24 cellular contexts compared by ENCODE assay signal in genomic region chr5:65078331-65078730, GRCh38.
DNase-seq lines count a peak whose midpoint lies in the region; ATAC-seq and TF ChIP-seq lines count a peak whose summit lies in the region.
"Had no signal": no experiment of that assay in that cellular context is flagged by ENCODE, and none has a peak within 500 bp of the region (broad histone marks: within the 10 kb centered on the region; RNA-seq: fewer than 3 reads in every experiment).

No MANE protein-coding gene starts in this region.

- H3K4me1 Mint-ChIP-seq in endothelial cell (ENCODE audit: unreplicated experiment) (peaks cover 72% of the 10 kb centered on the region), neural crest cell (peaks cover 41% of the 10 kb centered on the region)

- no peaks in the 10 kb centered on the region for H3K4me1 ChIP-seq in mucosa of descending colon (ENCODE audit: low read depth)
- H3K4me1 ChIP-seq: breast epithelium, colonic mucosa had no signal

- no peak overlapping the region for H3K4me3 ChIP-seq in mucosa of descending colon
- H3K4me3 ChIP-seq: breast epithelium, colonic mucosa, MG63, upper lobe of right lung had no signal

- no peak for ATAC-seq in GM21447 (IDR thresholded peaks at IDR 0.05; ENCODE audit: unreplicated experiment)
- ATAC-seq in mucosa of descending colon: no peak
- ATAC-seq: upper lobe of right lung had no signal

- H3K36me3 ChIP-seq in mucosa of descending colon (ENCODE audit: low read depth): no peaks in the 10 kb centered on the region
- H3K36me3 ChIP-seq: breast epithelium, colonic mucosa, MG63, upper lobe of right lung had no signal

- peak; percentile 37 for DNase-seq in EH (ENCODE audit: low read depth)
- no peak for DNase-seq in endothelial cell (ENCODE audit: low spot score)
- no peak for DNase-seq in neural crest cell (ENCODE audit: low read depth, low spot score)
- no peak for DNase-seq in UCSD-AML1 (lab: John Stamatoyannopoulos, UW; ENCODE audit: unreplicated experiment)
- DNase-seq in NCI-H2171 treated with DMSO at 0.1 percent for 48 hours (lab: John Stamatoyannopoulos, UW): no peak
- no peak for DNase-seq in mucosa of descending colon
- DNase-seq: activated CD4-positive, alpha-beta T cell treated with anti-CD3 and anti-CD28 coated beads for 1 hour; activated gamma-delta T cell; C1 segment of cervical spinal cord; colonic mucosa; DND-41; endodermal cell; HFFc6; MG63; naive B cell; NCI-H1417 treated with DMSO at 0.1 percent for 48 hours; SHP77; substantia nigra; SW 1271; T1000; upper lobe of right lung had no signal

- H3K9me3 Mint-ChIP-seq in endothelial cell (ENCODE audit: unreplicated experiment) (no peaks in the 10 kb centered on the region), neural crest cell (no peaks in the 10 kb centered on the region)
- H3K9me3 Mint-ChIP-seq: endodermal cell, HFFc6, naive B cell had no signal

- H3K36me3 Mint-ChIP-seq in endothelial cell (ENCODE audit: low read depth, unreplicated experiment): peaks cover 5% of the 10 kb centered on the region
- no peaks in the 10 kb centered on the region for H3K36me3 Mint-ChIP-seq in neural crest cell (ENCODE audit: low read depth)
- H3K36me3 Mint-ChIP-seq: naive B cell had no signal

- H3K27me3 Mint-ChIP-seq in endothelial cell (ENCODE audit: unreplicated experiment) (peaks cover 2% of the 10 kb centered on the region), neural crest cell (ENCODE audit: low read depth) (no peaks in the 10 kb centered on the region)
- H3K27me3 Mint-ChIP-seq: naive B cell had no signal

- peak overlapping the region; percentile 49 for H3K27ac ChIP-seq in VCaP
- H3K27ac ChIP-seq: breast epithelium, colonic mucosa, upper lobe of right lung had no signal

- TF ChIP-seq CTCF in VCaP (conservative IDR thresholded peaks at IDR 0.05) (no peak), endothelial cell (IDR thresholded peaks at IDR 0.05; ENCODE audit: unreplicated experiment) (no peak), neural crest cell (conservative IDR thresholded peaks at IDR 0.05) (no peak), mucosa of descending colon (IDR thresholded peaks at IDR 0.05) (no peak)

- H3K27ac Mint-ChIP-seq in endothelial cell (ENCODE audit: unreplicated experiment) (peak overlapping the region; percentile 98), neural crest cell (ENCODE audit: unreplicated experiment) (peak overlapping the region; percentile 14)
- H3K27ac Mint-ChIP-seq: HFFc6 had no signal

- peak overlapping the region; percentile 38 for H3K4me3 Mint-ChIP-seq in endothelial cell (ENCODE audit: unreplicated experiment)
- H3K4me3 Mint-ChIP-seq in neural crest cell: no peak overlapping the region
- H3K4me3 Mint-ChIP-seq: endodermal cell, HFFc6, naive B cell had no signal

- H3K9me3 ChIP-seq in mucosa of descending colon: no peaks in the 10 kb centered on the region
- H3K9me3 ChIP-seq: breast epithelium, colonic mucosa, MG63, upper lobe of right lung had no signal

- intact Hi-C loops in mucosa of descending colon (cut with DNase I, micrococcal nuclease): no loop called here
